ENCODE assay signal across 11 cellular contexts in the genomic region with DNA sequence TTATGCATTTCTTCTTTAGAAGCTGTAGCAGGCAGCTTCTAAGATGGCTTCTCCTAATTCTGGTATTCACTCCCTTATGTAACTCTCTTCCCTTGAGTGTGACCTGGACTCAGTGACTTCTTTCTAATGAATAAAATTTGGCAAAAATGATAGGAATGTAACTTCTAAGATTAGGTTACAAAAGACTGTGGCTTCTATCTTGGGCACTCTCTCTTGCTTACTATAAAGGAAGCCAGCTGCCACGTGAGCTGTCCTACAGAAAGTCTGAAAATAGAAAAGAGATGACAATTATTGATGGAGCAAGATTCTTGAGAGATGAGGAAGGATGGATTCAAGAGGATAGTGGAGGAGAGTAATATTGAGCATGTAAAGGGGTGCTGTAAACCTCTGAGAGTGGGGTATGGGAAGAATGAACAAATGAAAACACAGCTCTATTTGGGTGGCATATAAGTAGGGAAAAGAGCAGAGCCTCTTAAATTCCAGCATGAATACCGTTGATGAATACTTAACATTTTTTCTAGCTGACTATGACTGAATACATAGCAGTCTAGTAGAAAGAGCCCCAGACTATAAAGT. TPM values are rescaled to one million over a fixed set of nuclear protein-coding genes. Genes with fewer than 3 reads are reported as not detected.
DNase-seq lines count a peak whose midpoint lies in the region; ATAC-seq, FAIRE-seq and TF ChIP-seq lines count a peak whose summit lies in the region.
"Had no signal": no experiment of that assay in that cellular context is flagged by ENCODE, and none has a peak within 500 bp of the region (broad histone marks: within the 10 kb centered on the region; RNA-seq: fewer than 3 reads in every experiment).

No MANE protein-coding gene starts in this region.

- peaks cover 50% of the 10 kb centered on the region for H3K36me3 ChIP-seq in PC-9 (ENCODE audit: low read depth)
- peaks cover 0 to 16% (median 7%) of the 10 kb centered on the region in 4 donors for H3K36me3 ChIP-seq in esophagus muscularis mucosa
- H3K36me3 ChIP-seq in neural progenitor cell = peaks cover 24% of the 10 kb centered on the region

- H3F3A ChIP-seq in PC-9 (ENCODE audit: insufficient read depth, low read depth) (peaks cover 13% of the 10 kb centered on the region), neural progenitor cell (ENCODE audit: low read depth) (peaks cover 10% of the 10 kb centered on the region)

- BruUV-seq in PC-9 (replicated peaks; lab: Mats Ljungman, UMichigan) = no TSS peak

- H3K27me3 Mint-ChIP-seq in neural progenitor cell (ENCODE audit: insufficient read depth, low read depth) = no peaks in the 10 kb centered on the region
- no peaks in the 10 kb centered on the region for H3K27me3 Mint-ChIP-seq in glutamatergic neuron (ENCODE audit: unreplicated experiment)

- H3K9me3 ChIP-seq in PC-9 (ENCODE audit: insufficient read depth, low read depth) (no peaks in the 10 kb centered on the region), esophagus muscularis mucosa (no peaks in the 10 kb centered on the region), neural progenitor cell (ENCODE audit: low read depth) (no peaks in the 10 kb centered on the region)

- no peak overlapping the region for H3K27ac Mint-ChIP-seq in neural progenitor cell
- H3K27ac Mint-ChIP-seq in glutamatergic neuron (ENCODE audit: unreplicated experiment) = no peak overlapping the region
- H3K27ac Mint-ChIP-seq: H9 had no signal

- TF ChIP-seq CTCF in D721Med (IDR thresholded peaks at IDR 0.05; ENCODE audit: insufficient read depth, missing control alignments) (no peak), PC-9 (conservative IDR thresholded peaks at IDR 0.05) (no peak), esophagus muscularis mucosa (IDR thresholded peaks at IDR 0.05) (no peak), neural progenitor cell (IDR thresholded peaks at IDR 0.05) (no peak), dorsolateral prefrontal cortex (IDR thresholded peaks at IDR 0.05 in 54 of 56, conservative IDR thresholded peaks at IDR 0.05 in 2 of 56; ENCODE audit: low read depth in 1 of 56, partially characterized antibody in 56 of 56) (no peak), glutamatergic neuron (IDR thresholded peaks at IDR 0.05; ENCODE audit: partially characterized antibody, unreplicated experiment) (no peak)

- H3K27ac ChIP-seq in PC-9 (peak overlapping the region; percentile 62), esophagus muscularis mucosa (replicated peaks in 1 of 4) (peak overlapping the region; percentile 62 to 73 (median 65)), neural progenitor cell (peak overlapping the region; percentile 31), dorsolateral prefrontal cortex (peak overlapping the region in 15 of 59 donors; percentile 8 to 54 (median 33))

- H3K27me3 ChIP-seq in PC-9 (ENCODE audit: insufficient read depth, low read depth) = no peaks in the 10 kb centered on the region
- H3K27me3 ChIP-seq in esophagus muscularis mucosa = no peaks in the 10 kb centered on the region
- H3K27me3 ChIP-seq in neural progenitor cell = no peaks in the 10 kb centered on the region
- no peaks in the 10 kb centered on the region for H3K27me3 ChIP-seq in dorsolateral prefrontal cortex

- H3K9me3 Mint-ChIP-seq in neural progenitor cell (peaks cover 11% of the 10 kb centered on the region), glutamatergic neuron (ENCODE audit: unreplicated experiment) (peaks cover 3% of the 10 kb centered on the region)

- peaks cover 11% of the 10 kb centered on the region; the same call in 1 of the 2 replicates for H4K20me1 ChIP-seq in PC-9 (ENCODE audit: insufficient read depth)
- H4K20me1 ChIP-seq in neural progenitor cell (ENCODE audit: low read depth) = no peaks in the 10 kb centered on the region

- peaks cover 62% of the 10 kb centered on the region for H3K79me2 ChIP-seq in PC-9 (ENCODE audit: low read depth)
- H3K79me2 ChIP-seq in neural progenitor cell (ENCODE audit: low read depth) = peaks cover 37% of the 10 kb centered on the region

- ATAC-seq in GM18907 (IDR thresholded peaks at IDR 0.05; ENCODE audit: unreplicated experiment) = no peak
- ATAC-seq: HepG2 had no signal

- POLR2A ChIA-PET in PC-9 (lab: Charles Lee; ENCODE audit: unreplicated experiment) = interaction anchor here (0.6 to 0.7 kb wide), 2 partner anchors 333 to 697 kb away, joined by 3 to 5 read pairs; a partner anchor contains a TSS

- H3K4me1 Mint-ChIP-seq in neural progenitor cell (peaks cover 16% of the 10 kb centered on the region), glutamatergic neuron (ENCODE audit: low read depth, unreplicated experiment) (no peaks in the 10 kb centered on the region)

- FAIRE-seq in D721Med (lab: Jason Lieb, UNC) = peak; percentile 66
- FAIRE-seq: HepG2 had no signal

- CTCF ChIA-PET in PC-9 (lab: Charles Lee) = interaction anchor here (1.3 kb wide), 1 partner anchor 114 kb away, joined by 4 read pairs; no protein-coding TSS in a partner anchor

- no peak for TF ChIP-seq POLR2A in esophagus muscularis mucosa (IDR thresholded peaks at IDR 0.05; ENCODE audit: low read depth)

- no peaks in the 10 kb centered on the region for H3K9me2 ChIP-seq in PC-9 (ENCODE audit: insufficient read depth)

- H2AFZ ChIP-seq in PC-9 = no peak overlapping the region
- H2AFZ ChIP-seq in neural progenitor cell (replicated peaks) = no peak overlapping the region

- peaks cover 30% of the 10 kb centered on the region for H3K36me3 Mint-ChIP-seq in neural progenitor cell
- peaks cover 4% of the 10 kb centered on the region for H3K36me3 Mint-ChIP-seq in glutamatergic neuron (ENCODE audit: unreplicated experiment)

- no peak overlapping the region for H3K4me3 ChIP-seq in PC-9
- no peak overlapping the region for H3K4me3 ChIP-seq in esophagus muscularis mucosa
- no peak overlapping the region for H3K4me3 ChIP-seq in neural progenitor cell
- H3K4me3 ChIP-seq in dorsolateral prefrontal cortex = no peak overlapping the region

- DNase-seq in D721Med (ENCODE audit: insufficient read length, low spot score) = no peak
- peak; percentile 47 to 70 for DNase-seq in PC-9
- no peak for DNase-seq in esophagus muscularis mucosa (ENCODE audit: extremely low spot score)
- DNase-seq in neural progenitor cell (ENCODE audit: low spot score) = no peak
- no peak for DNase-seq in dorsolateral prefrontal cortex
- DNase-seq in glutamatergic neuron = no peak
- no peak for DNase-seq in SIG-M5 treated with dmso at 0.1 percent for 504 hours (lab: John Stamatoyannopoulos, UW; ENCODE audit: unreplicated experiment)
- DNase-seq: H9, NCI-H510A treated with DMSO at 0.1 percent for 48 hours had no signal

- H3K4me1 ChIP-seq in PC-9 (replicated peaks; ENCODE audit: insufficient read depth) = peaks cover 34% of the 10 kb centered on the region
- H3K4me1 ChIP-seq in esophagus muscularis mucosa = peaks cover 39 to 58% (median 53%) of the 10 kb centered on the region in 4 donors
- peaks cover 34% of the 10 kb centered on the region for H3K4me1 ChIP-seq in neural progenitor cell

- TF ChIP-seq EP300 in esophagus muscularis mucosa (IDR thresholded peaks at IDR 0.05) = no peak

- H3K4me2 ChIP-seq in PC-9 = peak overlapping the region; percentile 37
- no peak overlapping the region for H3K4me2 ChIP-seq in neural progenitor cell

- H3K4me3 Mint-ChIP-seq in neural progenitor cell (no peak overlapping the region), glutamatergic neuron (ENCODE audit: unreplicated experiment) (no peak overlapping the region)
- H3K4me3 Mint-ChIP-seq: H9 had no signal

- intact Hi-C loops in PC-9 (cut with micrococcal nuclease; ENCODE audit: unreplicated experiment) (loop anchor here (2.0 kb wide), 3 partner anchors 32 to 422 kb away; a partner anchor contains a TSS), esophagus muscularis mucosa (cut with DNase I) (no loop called here), dorsolateral prefrontal cortex (cut with DNase I) (no loop called here)

- H3K9ac ChIP-seq in neural progenitor cell = no peak overlapping the region

- 17% methylated on average over 2 of the region's 2 CpGs for WGBS in esophagus muscularis mucosa

RNA-seq across cellular contexts. Expression of a gene that starts 5.5 kb away (rescaled TPM):
- total RNA-seq in PC-9 (2021) (46.0 and 52.0 TPM in 2 replicates), esophagus muscularis mucosa (10 to 100 TPM; 27.3 to 52.3 (median 33.4) TPM), neural progenitor cell (ENCODE audit: low replicate concordance) (52.6 and 72.3 TPM in 2 replicates), dorsolateral prefrontal cortex (10 to 100 TPM; 22.0 to 71.3 (median 38.2) TPM), glutamatergic neuron (ENCODE audit: unreplicated experiment) (23.6 TPM)

RNA-seq across cellular contexts. Expression of a gene that starts 19.5 kb away (rescaled TPM):
- total RNA-seq in PC-9 (2021) (0.44 and 0.58 TPM in 2 replicates), esophagus muscularis mucosa (1 to 10 TPM; 4.3 to 5.9 (median 5.1) TPM), neural progenitor cell (ENCODE audit: low replicate concordance) (11.6 and 12.7 TPM in 2 replicates), dorsolateral prefrontal cortex (10 to 100 TPM; 33.1 to 91.2 (median 49.7) TPM), glutamatergic neuron (ENCODE audit: unreplicated experiment) (3.8 TPM)

Comparison
In these comparisons a context has a peak if more than half of its experiments do, and no peak if none do; other contexts are left out.
1. DNase-seq: peak in PC-9 (2 of 2); none in D721Med (single experiment), esophagus muscularis mucosa (single experiment), neural progenitor cell (single experiment), dorsolateral prefrontal cortex (0 of 10), glutamatergic neuron (single experiment) and SIG-M5 treated with dmso at 0.1 percent for 504 hours (single experiment).